ENCODE assay signal across 22 cellular contexts in the genomic region with DNA sequence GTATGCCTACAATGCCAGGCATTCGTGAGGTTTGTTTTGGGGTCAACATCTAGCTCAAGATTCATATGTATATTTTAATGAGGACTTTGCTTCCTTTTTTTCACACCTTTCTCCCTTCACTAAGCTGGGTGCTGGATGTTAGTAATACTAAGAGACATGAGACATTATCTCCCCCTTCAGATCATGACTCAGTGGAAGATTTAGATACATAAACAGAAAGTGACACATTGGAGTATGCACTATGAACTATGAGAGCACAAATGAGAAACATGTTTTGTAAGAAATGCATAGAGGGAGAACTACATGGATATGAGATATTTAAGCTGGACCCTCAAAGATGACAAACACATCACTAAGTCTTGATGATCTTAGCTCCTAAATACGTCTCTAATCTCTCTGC.
DNase-seq lines count a peak whose midpoint lies in the region; ATAC-seq, FAIRE-seq and TF ChIP-seq lines count a peak whose summit lies in the region.
"Had no signal": no experiment of that assay in that cellular context is flagged by ENCODE, and none has a peak within 500 bp of the region (broad histone marks: within the 10 kb centered on the region; RNA-seq: fewer than 3 reads in every experiment).

No MANE protein-coding gene starts in this region.

- no peaks in the 10 kb centered on the region for H3K36me3 ChIP-seq in GM23338 (ENCODE audit: insufficient read depth)
- no peaks in the 10 kb centered on the region for H3K36me3 ChIP-seq in K562 (ENCODE audit: control insufficient read depth, insufficient read depth, low read length)
- H3K36me3 ChIP-seq in osteoblast (ENCODE audit: insufficient read depth, low read length) = no peaks in the 10 kb centered on the region
- no peaks in the 10 kb centered on the region for H3K36me3 ChIP-seq in MG63
- no peaks in the 10 kb centered on the region for H3K36me3 ChIP-seq in CD8-positive, alpha-beta memory T cell (ENCODE audit: insufficient read depth, low read length)
- H3K36me3 ChIP-seq: colonic mucosa, HAP-1 had no signal

- peaks cover 7% of the 10 kb centered on the region for H3K36me3 Mint-ChIP-seq in activated CD4-positive, alpha-beta memory T cell treated with anti-CD3 and anti-CD28 coated beads for 36 hours
- peaks cover 3% of the 10 kb centered on the region for H3K36me3 Mint-ChIP-seq in activated CD4-positive, alpha-beta memory T cell treated with anti-CD3 and anti-CD28 coated beads, Interleukin-2, amount 10 ng/mL, durations not matched to agents 7 days and 5 days (ENCODE audit: low read depth)
- H3K36me3 Mint-ChIP-seq in GM23338 (ENCODE audit: low read depth) = no peaks in the 10 kb centered on the region
- peaks cover 0 to 18% (median 9%) of the 10 kb centered on the region in 3 donors for H3K36me3 Mint-ChIP-seq in CD8-positive, alpha-beta memory T cell

- BruUV-seq in K562 (replicated peaks; lab: Mats Ljungman, UMichigan) = no TSS peak

- no peaks in the 10 kb centered on the region for H3K9me3 Mint-ChIP-seq in activated CD4-positive, alpha-beta memory T cell treated with anti-CD3 and anti-CD28 coated beads for 36 hours
- peaks cover 9% of the 10 kb centered on the region for H3K9me3 Mint-ChIP-seq in activated CD4-positive, alpha-beta memory T cell treated with anti-CD3 and anti-CD28 coated beads, Interleukin-2, amount 10 ng/mL, durations not matched to agents 7 days and 5 days
- H3K9me3 Mint-ChIP-seq in GM23338 = no peaks in the 10 kb centered on the region; the same call in 2 of the 3 replicates
- H3K9me3 Mint-ChIP-seq in CD8-positive, alpha-beta memory T cell = no peaks in the 10 kb centered on the region
- H3K9me3 Mint-ChIP-seq: nephron had no signal

- intact Hi-C loops in activated CD4-positive, alpha-beta memory T cell treated with anti-CD3 and anti-CD28 coated beads for 36 hours (cut with micrococcal nuclease) = loop anchor here (1.0 kb wide), 1 partner anchor 218 kb away; no protein-coding TSS in a partner anchor
- intact Hi-C loops in K562 (cut with micrococcal nuclease) = no loop called here

- no peak for TF ChIP-seq RAD21 in K562 (CRISPR knock-in tag; conservative IDR thresholded peaks at IDR 0.05 in 1 of 2, IDR thresholded peaks at IDR 0.05 in 1 of 2)

- no peak for DNase-seq in activated CD4-positive, alpha-beta memory T cell treated with anti-CD3 and anti-CD28 coated beads for 36 hours
- DNase-seq in activated CD4-positive, alpha-beta memory T cell treated with anti-CD3 and anti-CD28 coated beads, Interleukin-2, amount 10 ng/mL, durations not matched to agents 7 days and 5 days = no peak
- DNase-seq in GM23338 (ENCODE audit: low spot score) (no peak), K562 (ENCODE audit: extremely low read depth in 1 of 4, low spot score in 3 of 4) (no peak), osteoblast (ENCODE audit: insufficient read length, low spot score, missing footprints) (peak; percentile 90), MG63 (no peak)
- DNase-seq in CD8-positive, alpha-beta memory T cell = no peak
- DNase-seq: activated effector memory CD4-positive, alpha-beta T cell treated with anti-CD3 and anti-CD28 coated beads, Interleukin-2, amount 50 U/mL, for 16 hours; body of pancreas; C1 segment of cervical spinal cord; colonic mucosa; foreskin melanocyte; GF-D8; kidney glomerular epithelial cell; NCI-H774; stimulated activated CD4-positive, alpha-beta T cell treated with anti-CD3 and anti-CD28 coated beads, Interleukin-2, amount 100 ng/mL, for 48 hours; substantia nigra had no signal

- 0 out of 2 replicates have a peak overlapping the region, but pooled peaks have one; percentile 6 for H2AFZ ChIP-seq in GM23338
- no peak overlapping the region for H2AFZ ChIP-seq in K562 (ENCODE audit: low read depth, low read length)
- H2AFZ ChIP-seq in osteoblast (ENCODE audit: low read length) = no peak overlapping the region

- H3K9me3 ChIP-seq in K562 (replicated peaks; ENCODE audit: control insufficient read depth, insufficient read depth, low read depth, low read length) = no peaks in the 10 kb centered on the region
- H3K9me3 ChIP-seq in osteoblast (ENCODE audit: low read depth, low read length) = no peaks in the 10 kb centered on the region
- H3K9me3 ChIP-seq in MG63 = no peaks in the 10 kb centered on the region
- H3K9me3 ChIP-seq in CD8-positive, alpha-beta memory T cell (ENCODE audit: low read length) = no peaks in the 10 kb centered on the region
- H3K9me3 ChIP-seq: body of pancreas, colonic mucosa, HAP-1 had no signal

- no peaks in the 10 kb centered on the region for H4K20me1 ChIP-seq in GM23338 (replicated peaks; ENCODE audit: insufficient read depth)
- no peaks in the 10 kb centered on the region for H4K20me1 ChIP-seq in K562 (replicated peaks; ENCODE audit: control insufficient read depth, insufficient read depth, low read length)
- H4K20me1 ChIP-seq in osteoblast (ENCODE audit: insufficient read depth, low read length) = no peaks in the 10 kb centered on the region

- peak overlapping the region; percentile 60 for H3K27ac Mint-ChIP-seq in activated CD4-positive, alpha-beta memory T cell treated with anti-CD3 and anti-CD28 coated beads for 36 hours
- H3K27ac Mint-ChIP-seq in activated CD4-positive, alpha-beta memory T cell treated with anti-CD3 and anti-CD28 coated beads, Interleukin-2, amount 10 ng/mL, durations not matched to agents 7 days and 5 days = no peak overlapping the region
- H3K27ac Mint-ChIP-seq in GM23338 = no peak overlapping the region
- H3K27ac Mint-ChIP-seq in CD8-positive, alpha-beta memory T cell = no peak overlapping the region
- H3K27ac Mint-ChIP-seq: nephron had no signal

- H3K9ac ChIP-seq in K562 (ENCODE audit: insufficient read depth in 1 of 2, low read depth in 2 of 2, low read length in 2 of 2) = no peak overlapping the region

- no peaks in the 10 kb centered on the region for H3K9me1 ChIP-seq in K562 (ENCODE audit: control insufficient read depth, insufficient read depth, low read length)

- no peak for TF ChIP-seq EP300 in K562 (IDR thresholded peaks at IDR 0.05; ENCODE audit: low read length)

- H3K27ac ChIP-seq in GM23338 (ENCODE audit: low read depth) (no peak overlapping the region), K562 (ENCODE audit: extremely low read depth, low read depth, low read length) (no peak overlapping the region), osteoblast (ENCODE audit: low read depth, low read length) (no peak overlapping the region)
- H3K27ac ChIP-seq in CD8-positive, alpha-beta memory T cell (ENCODE audit: low read depth, low read length) = no peak overlapping the region
- H3K27ac ChIP-seq: body of pancreas, colonic mucosa had no signal

- H3K4me1 Mint-ChIP-seq in activated CD4-positive, alpha-beta memory T cell treated with anti-CD3 and anti-CD28 coated beads for 36 hours (ENCODE audit: low read depth) = peaks cover 39% of the 10 kb centered on the region
- peaks cover 5% of the 10 kb centered on the region for H3K4me1 Mint-ChIP-seq in activated CD4-positive, alpha-beta memory T cell treated with anti-CD3 and anti-CD28 coated beads, Interleukin-2, amount 10 ng/mL, durations not matched to agents 7 days and 5 days
- peaks cover 5% of the 10 kb centered on the region; the same call in 2 of the 3 replicates for H3K4me1 Mint-ChIP-seq in GM23338
- peaks cover 5 to 25% (median 11%) of the 10 kb centered on the region in 3 donors for H3K4me1 Mint-ChIP-seq in CD8-positive, alpha-beta memory T cell
- H3K4me1 Mint-ChIP-seq: nephron had no signal

- TF ChIP-seq CTCF in GM23338 (conservative IDR thresholded peaks at IDR 0.05; ENCODE audit: low read depth in 2 of 2) (no peak), K562 (IDR thresholded peaks at IDR 0.05 in 2 of 3, conservative IDR thresholded peaks at IDR 0.05 in 1 of 3; ENCODE audit: insufficient read depth in 2 of 3, low read depth in 1 of 3, low read length in 3 of 3) (no peak), osteoblast (IDR thresholded peaks at IDR 0.05; ENCODE audit: extremely low read depth, low read depth, low read length) (no peak)

- H3K4me3 ChIP-seq in GM23338 (no peak overlapping the region), K562 (no peak overlapping the region), osteoblast (ENCODE audit: insufficient read depth, low read length) (no peak overlapping the region), MG63 (no peak overlapping the region)
- no peak overlapping the region for H3K4me3 ChIP-seq in CD8-positive, alpha-beta memory T cell (ENCODE audit: low read length)
- H3K4me3 ChIP-seq: body of pancreas, colonic mucosa, HAP-1 had no signal

- peaks cover 13% of the 10 kb centered on the region; the same call in 1 of the 2 replicates for H3K9me2 ChIP-seq in GM23338 (ENCODE audit: insufficient read depth)

- 0 out of 2 replicates have a peak, but pooled peaks cover 6% of the 10 kb centered on the region for H3K4me1 ChIP-seq in GM23338 (ENCODE audit: insufficient read depth)
- H3K4me1 ChIP-seq in K562 (replicated peaks in 1 of 2; ENCODE audit: control insufficient read depth in 2 of 2, insufficient read depth in 2 of 2, low read length in 2 of 2) = no peaks in the 10 kb centered on the region
- H3K4me1 ChIP-seq in osteoblast (ENCODE audit: insufficient read depth, low read length) = peaks cover 5% of the 10 kb centered on the region
- peaks cover 4% of the 10 kb centered on the region for H3K4me1 ChIP-seq in CD8-positive, alpha-beta memory T cell (ENCODE audit: insufficient read depth, low read length)
- H3K4me1 ChIP-seq: body of pancreas, colonic mucosa, HAP-1 had no signal

- no peak overlapping the region for H3K4me3 Mint-ChIP-seq in activated CD4-positive, alpha-beta memory T cell treated with anti-CD3 and anti-CD28 coated beads for 36 hours
- no peak overlapping the region for H3K4me3 Mint-ChIP-seq in activated CD4-positive, alpha-beta memory T cell treated with anti-CD3 and anti-CD28 coated beads, Interleukin-2, amount 10 ng/mL, durations not matched to agents 7 days and 5 days
- H3K4me3 Mint-ChIP-seq in GM23338 = no peak overlapping the region
- H3K4me3 Mint-ChIP-seq in CD8-positive, alpha-beta memory T cell = no peak overlapping the region
- H3K4me3 Mint-ChIP-seq: nephron had no signal

- CTCF ChIA-PET in activated CD4-positive, alpha-beta memory T cell treated with anti-CD3 and anti-CD28 coated beads for 36 hours (lab: Charles Lee) = interaction anchor here (1.2 to 4.5 kb wide), 2 partner anchors 22 to 218 kb away, joined by 4 to 28 read pairs; no protein-coding TSS in a partner anchor
- CTCF ChIA-PET in activated CD4-positive, alpha-beta memory T cell treated with anti-CD3 and anti-CD28 coated beads, Interleukin-2, amount 10 ng/mL, durations not matched to agents 7 days and 5 days (lab: Charles Lee) = interaction anchor here (1.1 kb wide), 1 partner anchor 398 kb away, joined by 3 read pairs; no protein-coding TSS in a partner anchor
- CTCF ChIA-PET in K562 (lab: Yijun Ruan, JAX; ENCODE audit: low intra/inter-chr PET ratio) = no interaction called here
- CTCF ChIA-PET in CD8-positive, alpha-beta memory T cell (lab: Charles Lee) = no interaction called here

- TF ChIP-seq POLR2A in K562 (conservative IDR thresholded peaks at IDR 0.05) = no peak

- POLR2A ChIA-PET in activated CD4-positive, alpha-beta memory T cell treated with anti-CD3 and anti-CD28 coated beads for 36 hours (lab: Charles Lee) = interaction anchor here (0.6 to 1.3 kb wide), 9 partner anchors 20 to 341 kb away, joined by 3 to 4 read pairs (median 3); a partner anchor contains a TSS
- POLR2A ChIA-PET in activated CD4-positive, alpha-beta memory T cell treated with anti-CD3 and anti-CD28 coated beads, Interleukin-2, amount 10 ng/mL, durations not matched to agents 7 days and 5 days (lab: Charles Lee) = no interaction called here
- POLR2A ChIA-PET in K562 (lab: Yijun Ruan, JAX) = interaction anchor here (0.6 to 0.8 kb wide), 2 partner anchors 50 to 743 kb away, joined by 3 read pairs; no protein-coding TSS in a partner anchor
- POLR2A ChIA-PET in CD8-positive, alpha-beta memory T cell (lab: Charles Lee) = no interaction called here

- H3K4me2 ChIP-seq in GM23338 (no peak overlapping the region), K562 (ENCODE audit: insufficient read depth, low read length) (no peak overlapping the region), osteoblast (ENCODE audit: insufficient read depth, low read length) (peak overlapping the region; percentile 8)

- H3K27me3 ChIP-seq in GM23338 (ENCODE audit: insufficient read depth) (no peaks in the 10 kb centered on the region), K562 (ENCODE audit: control insufficient read depth in 2 of 2, insufficient read depth in 2 of 2, low read length in 2 of 2) (peaks cover 9 to 10% of the 10 kb centered on the region in 2 experiments; a peak in 4 of 5 replicates), osteoblast (ENCODE audit: insufficient read depth, low read length) (no peaks in the 10 kb centered on the region), MG63 (no peaks in the 10 kb centered on the region)
- no peaks in the 10 kb centered on the region for H3K27me3 ChIP-seq in CD8-positive, alpha-beta memory T cell (ENCODE audit: insufficient read depth, low read length, poor library complexity, severe bottlenecking)
- H3K27me3 ChIP-seq: body of pancreas, colonic mucosa had no signal

- WGBS in K562 (ENCODE audit: insufficient coverage, low coverage, missing lambda C conversion rate) = 0% methylated on average over 2 of the region's 2 CpGs

- no peaks in the 10 kb centered on the region for H3K79me2 ChIP-seq in GM23338 (replicated peaks; ENCODE audit: insufficient read depth)
- no peaks in the 10 kb centered on the region for H3K79me2 ChIP-seq in K562 (ENCODE audit: control insufficient read depth, insufficient read depth, low read length)
- H3K79me2 ChIP-seq in osteoblast (ENCODE audit: insufficient read depth, low read length) = no peaks in the 10 kb centered on the region

- no peak for ATAC-seq in GM23338
- no peak for ATAC-seq in K562
- no peak for ATAC-seq in HG03439 (IDR thresholded peaks at IDR 0.05; ENCODE audit: unreplicated experiment)
- ATAC-seq: body of pancreas had no signal

- FAIRE-seq in K562 (lab: Jason Lieb, UNC) = no peak
- FAIRE-seq: A204.1, GM12891 had no signal

- no peaks in the 10 kb centered on the region for H3K27me3 Mint-ChIP-seq in activated CD4-positive, alpha-beta memory T cell treated with anti-CD3 and anti-CD28 coated beads for 36 hours
- H3K27me3 Mint-ChIP-seq in activated CD4-positive, alpha-beta memory T cell treated with anti-CD3 and anti-CD28 coated beads, Interleukin-2, amount 10 ng/mL, durations not matched to agents 7 days and 5 days = no peaks in the 10 kb centered on the region
- H3K27me3 Mint-ChIP-seq in GM23338 (ENCODE audit: insufficient read depth, low read depth, poor library complexity) = no peaks in the 10 kb centered on the region
- peaks cover 7 to 10% of the 10 kb centered on the region in 2 donors for H3K27me3 Mint-ChIP-seq in CD8-positive, alpha-beta memory T cell

- no peaks in the 10 kb centered on the region for H3F3A ChIP-seq in GM23338 (replicated peaks; ENCODE audit: low read depth)

- in situ Hi-C loops in K562 (cut with MboI) = no loop called here

Comparison
In these comparisons a context has a peak if more than half of its experiments do, and no peak if none do; other contexts are left out.
1. POLR2A ChIA-PET loops: an anchor here in activated CD4-positive, alpha-beta memory T cell treated with anti-CD3 and anti-CD28 coated beads for 36 hours (0.6 to 1.3 kb wide) and K562 (0.6 to 0.8 kb wide); none called in activated CD4-positive, alpha-beta memory T cell treated with anti-CD3 and anti-CD28 coated beads, Interleukin-2, amount 10 ng/mL, durations not matched to agents 7 days and 5 days and CD8-positive, alpha-beta memory T cell.
2. CTCF ChIA-PET loops: an anchor here in activated CD4-positive, alpha-beta memory T cell treated with anti-CD3 and anti-CD28 coated beads for 36 hours (1.2 to 4.5 kb wide) and activated CD4-positive, alpha-beta memory T cell treated with anti-CD3 and anti-CD28 coated beads, Interleukin-2, amount 10 ng/mL, durations not matched to agents 7 days and 5 days (1.1 kb wide); none called in K562 and CD8-positive, alpha-beta memory T cell.